37 cellular contexts compared by ENCODE assay signal in genomic region chr16:4785758-4786433, GRCh38. TPM values are rescaled to one million over a fixed set of nuclear protein-coding genes. Genes with fewer than 3 reads are reported as not detected.
"Had no signal": no experiment of that assay in that cellular context is flagged by ENCODE, and none has a peak within 500 bp of the region (broad histone marks: within the 10 kb centered on the region; RNA-seq: fewer than 3 reads in every experiment).

No MANE protein-coding gene starts in this region.

- H3K36me3 ChIP-seq: brain microvascular endothelial cell, esophagus muscularis mucosa, gastrocnemius medialis had no signal

- H3K4me3 ChIP-seq: coronary artery, dorsolateral prefrontal cortex, esophagus muscularis mucosa, gastrocnemius medialis had no signal

- H3K27me3 Mint-ChIP-seq: activated CD4-positive, alpha-beta memory T cell treated with anti-CD3 and anti-CD28 coated beads for 36 hours; activated CD4-positive, alpha-beta T cell treated with anti-CD3 and anti-CD28 coated beads for 36 hours; activated CD4-positive, alpha-beta T cell treated with anti-CD3 and anti-CD28 coated beads, Interleukin-2, amount 10 ng/mL, durations not matched to agents 24 days and 14 days; activated CD8-positive, alpha-beta memory T cell treated with anti-CD3 and anti-CD28 coated beads, Interleukin-2, amount 10 ng/mL, durations not matched to agents 7 days and 5 days; activated naive CD8-positive, alpha-beta T cell; central memory CD8-positive, alpha-beta T cell had no signal

- H3K27ac Mint-ChIP-seq: activated CD4-positive, alpha-beta memory T cell treated with anti-CD3 and anti-CD28 coated beads for 36 hours; activated CD4-positive, alpha-beta T cell treated with anti-CD3 and anti-CD28 coated beads for 36 hours; activated CD4-positive, alpha-beta T cell treated with anti-CD3 and anti-CD28 coated beads, Interleukin-2, amount 10 ng/mL, durations not matched to agents 24 days and 14 days; activated CD8-positive, alpha-beta memory T cell treated with anti-CD3 and anti-CD28 coated beads, Interleukin-2, amount 10 ng/mL, durations not matched to agents 7 days and 5 days; activated CD8-positive, alpha-beta T cell treated with anti-CD3 and anti-CD28 coated beads, Interleukin-2, amount 10 ng/mL, durations not matched to agents 7 days and 5 days; activated naive CD4-positive, alpha-beta T cell treated with anti-CD3 and anti-CD28 coated beads for 36 hours; activated naive CD8-positive, alpha-beta T cell; activated T-helper 1 cell treated with anti-CD3 and anti-CD28 coated beads, Interleukin-12 subunit alpha, Interleukin-12 subunit beta, Interleukin-2, Interleukin-4 antibody, amounts not matched to agents 30 ng/mL and 10 ng/mL and 1 ng/mL, durations not matched to agents 14 hours and 24 hours and 36 hours; activated T-helper 2 cell treated with anti-CD3 and anti-CD28 coated beads, Interferon-gamma antibody, Interleukin-2, Interleukin-4, amounts not matched to agents 10 μg/mL and 5 μg/mL and 100 μg/mL, durations not matched to agents 14 hours and 24 hours and 36 hours; dendritic cell treated with granulocyte-macrophage colony-stimulating factor and Interleukin-4, amounts not matched to agents 40 ng/mL and 50 ng/mL, for 4 days; endodermal cell had no signal

- H3K27me3 ChIP-seq: brain microvascular endothelial cell, dorsolateral prefrontal cortex, esophagus muscularis mucosa, foreskin keratinocyte, gastrocnemius medialis had no signal

- ATAC-seq: activated CD4-positive, alpha-beta T cell treated with anti-CD3 and anti-CD28 coated beads for 36 hours; activated CD8-positive, alpha-beta memory T cell treated with anti-CD3 and anti-CD28 coated beads, Interleukin-2, amount 10 ng/mL, durations not matched to agents 7 days and 5 days; activated CD8-positive, alpha-beta T cell treated with anti-CD3 and anti-CD28 coated beads, Interleukin-2, amount 10 ng/mL, durations not matched to agents 7 days and 5 days; foreskin keratinocyte; gastrocnemius medialis had no signal

- H3K4me1 Mint-ChIP-seq: activated CD4-positive, alpha-beta T cell treated with anti-CD3 and anti-CD28 coated beads for 36 hours; central memory CD8-positive, alpha-beta T cell had no signal

- H3K9me3 ChIP-seq: esophagus muscularis mucosa, gastrocnemius medialis had no signal

- H3K27ac ChIP-seq: brain microvascular endothelial cell, coronary artery, dorsolateral prefrontal cortex, esophagus muscularis mucosa, foreskin keratinocyte, gastrocnemius medialis had no signal

- DNase-seq: activated CD4-positive, alpha-beta memory T cell treated with anti-CD3 and anti-CD28 coated beads for 36 hours; activated CD4-positive, alpha-beta T cell treated with anti-CD3 and anti-CD28 coated beads for 36 hours; activated CD4-positive, alpha-beta T cell treated with anti-CD3 and anti-CD28 coated beads, Interleukin-2, amount 10 ng/mL, durations not matched to agents 24 days and 14 days; activated CD4-positive, CD25-positive, alpha-beta regulatory T cell; activated CD4-positive, CD25-positive, alpha-beta regulatory T cell treated with anti-CD3 and anti-CD28 coated beads, Interleukin-2, amount 50 U/mL, for 72 hours; activated CD8-positive, alpha-beta memory T cell treated with anti-CD3 and anti-CD28 coated beads, Interleukin-2, amount 10 ng/mL, durations not matched to agents 7 days and 5 days; activated CD8-positive, alpha-beta memory T cell treated with anti-CD3 and anti-CD28 coated beads, Interleukin-2, amount 50 U/mL, for 4 hours; activated CD8-positive, alpha-beta T cell treated with anti-CD3 and anti-CD28 coated beads, Interleukin-2, amount 10 ng/mL, durations not matched to agents 7 days and 5 days; activated effector memory CD4-positive, alpha-beta T cell treated with anti-CD3 and anti-CD28 coated beads, Interleukin-2, amount 50 U/mL, for 16 hours; activated naive CD4-positive, alpha-beta T cell treated with anti-CD3 and anti-CD28 coated beads for 36 hours; activated T-cell treated with anti-CD3 and anti-CD28 coated beads, Interleukin-2, amount 50 U/mL, for 1 hour; activated T-cell treated with anti-CD3 and anti-CD28 coated beads, Interleukin-2, amount 50 U/mL, for 48 hours; amniotic stem cell; anterior cingulate cortex; brain microvascular endothelial cell; dorsolateral prefrontal cortex; effector memory CD4-positive, alpha-beta T cell; endodermal cell; foreskin keratinocyte; gastrocnemius medialis; glutamatergic neuron; T-helper 2 cell had no signal

- H3K4me3 Mint-ChIP-seq: activated CD4-positive, alpha-beta memory T cell treated with anti-CD3 and anti-CD28 coated beads for 36 hours; activated CD4-positive, alpha-beta T cell treated with anti-CD3 and anti-CD28 coated beads for 36 hours; activated CD4-positive, alpha-beta T cell treated with anti-CD3 and anti-CD28 coated beads, Interleukin-2, amount 10 ng/mL, durations not matched to agents 24 days and 14 days; activated CD8-positive, alpha-beta memory T cell treated with anti-CD3 and anti-CD28 coated beads, Interleukin-2, amount 10 ng/mL, durations not matched to agents 7 days and 5 days; activated CD8-positive, alpha-beta T cell treated with anti-CD3 and anti-CD28 coated beads, Interleukin-2, amount 10 ng/mL, durations not matched to agents 7 days and 5 days; activated naive CD4-positive, alpha-beta T cell treated with anti-CD3 and anti-CD28 coated beads for 36 hours; activated naive CD8-positive, alpha-beta T cell; activated T-helper 1 cell treated with anti-CD3 and anti-CD28 coated beads, Interleukin-12 subunit alpha, Interleukin-12 subunit beta, Interleukin-2, Interleukin-4 antibody, amounts not matched to agents 30 ng/mL and 10 ng/mL and 1 ng/mL, durations not matched to agents 14 hours and 24 hours and 36 hours; central memory CD8-positive, alpha-beta T cell; dendritic cell treated with granulocyte-macrophage colony-stimulating factor and Interleukin-4, amounts not matched to agents 40 ng/mL and 50 ng/mL, for 4 days; endodermal cell had no signal

- H3K4me1 ChIP-seq: esophagus muscularis mucosa, foreskin keratinocyte, gastrocnemius medialis had no signal

- H3K36me3 Mint-ChIP-seq: activated CD4-positive, alpha-beta memory T cell treated with anti-CD3 and anti-CD28 coated beads for 36 hours; activated CD8-positive, alpha-beta memory T cell treated with anti-CD3 and anti-CD28 coated beads, Interleukin-2, amount 10 ng/mL, durations not matched to agents 7 days and 5 days; activated naive CD8-positive, alpha-beta T cell had no signal

- H3K9me3 Mint-ChIP-seq: activated CD4-positive, alpha-beta memory T cell treated with anti-CD3 and anti-CD28 coated beads for 36 hours; activated CD4-positive, alpha-beta T cell treated with anti-CD3 and anti-CD28 coated beads, Interleukin-2, amount 10 ng/mL, durations not matched to agents 24 days and 14 days; activated naive CD4-positive, alpha-beta T cell treated with anti-CD3 and anti-CD28 coated beads for 36 hours; activated T-helper 1 cell treated with anti-CD3 and anti-CD28 coated beads, Interleukin-12 subunit alpha, Interleukin-12 subunit beta, Interleukin-2, Interleukin-4 antibody, amounts not matched to agents 30 ng/mL and 10 ng/mL and 1 ng/mL, durations not matched to agents 14 hours and 24 hours and 36 hours; activated T-helper 2 cell treated with anti-CD3 and anti-CD28 coated beads, Interferon-gamma antibody, Interleukin-2, Interleukin-4, amounts not matched to agents 10 μg/mL and 5 μg/mL and 100 μg/mL, durations not matched to agents 14 hours and 24 hours and 36 hours; central memory CD8-positive, alpha-beta T cell; dendritic cell treated with granulocyte-macrophage colony-stimulating factor and Interleukin-4, amounts not matched to agents 40 ng/mL and 50 ng/mL, for 4 days; endodermal cell had no signal

RNA-seq across cellular contexts. Expression of gene SEPTIN12, which starts 2.2 kb away (rescaled TPM):
- total RNA-seq: activated CD4-positive, alpha-beta memory T cell treated with anti-CD3 and anti-CD28 coated beads for 36 hours; activated CD4-positive, alpha-beta T cell treated with anti-CD3 and anti-CD28 coated beads for 36 hours; activated CD4-positive, alpha-beta T cell treated with anti-CD3 and anti-CD28 coated beads, Interleukin-2, amount 10 ng/mL, durations not matched to agents 24 days and 14 days; activated CD8-positive, alpha-beta memory T cell treated with anti-CD3 and anti-CD28 coated beads for 36 hours; activated CD8-positive, alpha-beta memory T cell treated with anti-CD3 and anti-CD28 coated beads, Interleukin-2, amount 10 ng/mL, durations not matched to agents 7 days and 5 days; activated CD8-positive, alpha-beta T cell treated with anti-CD3 and anti-CD28 coated beads, Interleukin-2, amount 10 ng/mL, durations not matched to agents 7 days and 5 days; activated naive CD4-positive, alpha-beta T cell treated with anti-CD3 and anti-CD28 coated beads for 36 hours; activated T-helper 1 cell treated with anti-CD3 and anti-CD28 coated beads, Interleukin-12 subunit alpha, Interleukin-12 subunit beta, Interleukin-2, Interleukin-4 antibody, amounts not matched to agents 30 ng/mL and 10 ng/mL and 1 ng/mL, durations not matched to agents 14 hours and 24 hours and 36 hours; activated T-helper 2 cell treated with anti-CD3 and anti-CD28 coated beads, Interferon-gamma antibody, Interleukin-2, Interleukin-4, amounts not matched to agents 10 μg/mL and 5 μg/mL and 100 μg/mL, durations not matched to agents 14 hours and 24 hours and 36 hours; bronchial epithelial cell; cardiac septum; cerebellum; epithelial cell of proximal tubule; foreskin keratinocyte; gastrocnemius medialis; T-helper 1 cell treated with Interleukin-12 subunit alpha and Interleukin-12 subunit beta and Interleukin-4 antibody, amounts not matched to agents 30 ng/mL and 1 ng/mL, for 36 hours had no signal
- polyA plus RNA-seq: adipose tissue, foreskin keratinocyte had no signal

RNA-seq across cellular contexts. Expression of gene SMIM22, which starts 9.3 kb away (rescaled TPM):
- total RNA-seq: activated CD4-positive, alpha-beta memory T cell treated with anti-CD3 and anti-CD28 coated beads for 36 hours; activated CD4-positive, alpha-beta T cell treated with anti-CD3 and anti-CD28 coated beads for 36 hours; activated CD4-positive, alpha-beta T cell treated with anti-CD3 and anti-CD28 coated beads, Interleukin-2, amount 10 ng/mL, durations not matched to agents 24 days and 14 days; activated CD8-positive, alpha-beta memory T cell treated with anti-CD3 and anti-CD28 coated beads for 36 hours; activated CD8-positive, alpha-beta memory T cell treated with anti-CD3 and anti-CD28 coated beads, Interleukin-2, amount 10 ng/mL, durations not matched to agents 7 days and 5 days; activated CD8-positive, alpha-beta T cell treated with anti-CD3 and anti-CD28 coated beads, Interleukin-2, amount 10 ng/mL, durations not matched to agents 7 days and 5 days; activated naive CD4-positive, alpha-beta T cell treated with anti-CD3 and anti-CD28 coated beads for 36 hours; activated T-helper 1 cell treated with anti-CD3 and anti-CD28 coated beads, Interleukin-12 subunit alpha, Interleukin-12 subunit beta, Interleukin-2, Interleukin-4 antibody, amounts not matched to agents 30 ng/mL and 10 ng/mL and 1 ng/mL, durations not matched to agents 14 hours and 24 hours and 36 hours; activated T-helper 2 cell treated with anti-CD3 and anti-CD28 coated beads, Interferon-gamma antibody, Interleukin-2, Interleukin-4, amounts not matched to agents 10 μg/mL and 5 μg/mL and 100 μg/mL, durations not matched to agents 14 hours and 24 hours and 36 hours; astrocyte; cardiac septum; cerebellum; endodermal cell; esophagus muscularis mucosa; gastrocnemius medialis; T-helper 1 cell treated with Interleukin-12 subunit alpha and Interleukin-12 subunit beta and Interleukin-4 antibody, amounts not matched to agents 30 ng/mL and 1 ng/mL, for 36 hours had no signal

RNA-seq across cellular contexts. Expression of gene DNAAF8, which starts 51.6 kb away (rescaled TPM):
- total RNA-seq: activated CD4-positive, alpha-beta T cell treated with anti-CD3 and anti-CD28 coated beads, Interleukin-2, amount 10 ng/mL, durations not matched to agents 24 days and 14 days; activated T-helper 1 cell treated with anti-CD3 and anti-CD28 coated beads, Interleukin-12 subunit alpha, Interleukin-12 subunit beta, Interleukin-2, Interleukin-4 antibody, amounts not matched to agents 30 ng/mL and 10 ng/mL and 1 ng/mL, durations not matched to agents 14 hours and 24 hours and 36 hours; epithelial cell of proximal tubule; T-helper 1 cell treated with Interleukin-12 subunit alpha and Interleukin-12 subunit beta and Interleukin-4 antibody, amounts not matched to agents 30 ng/mL and 1 ng/mL, for 36 hours had no signal
